ENCODE assay signal across 9 cellular contexts in genomic region chr11:898540-899190, GRCh38. TPM values are rescaled to one million over a fixed set of nuclear protein-coding genes. Genes with fewer than 3 reads are reported as not detected.
DNase-seq lines count a peak whose midpoint lies in the region; ATAC-seq, FAIRE-seq and TF ChIP-seq lines count a peak whose summit lies in the region.
"Had no signal": no experiment of that assay in that cellular context is flagged by ENCODE, and none has a peak within 500 bp of the region (broad histone marks: within the 10 kb centered on the region; RNA-seq: fewer than 3 reads in every experiment).

No MANE protein-coding gene starts in this region.

- TF ChIP-seq POLR2A in heart left ventricle (IDR thresholded peaks at IDR 0.05): no peak

- intact Hi-C loops in heart left ventricle (cut with DNase I): no loop called here
- intact Hi-C loops in cardiac septum (cut with DNase I): no loop called here
- intact Hi-C loops in aorta (cut with DNase I): no loop called here

- no peaks in the 10 kb centered on the region for H3K4me1 ChIP-seq in heart left ventricle
- no peaks in the 10 kb centered on the region for H3K4me1 ChIP-seq in aorta (ENCODE audit: control insufficient read depth in 1 of 2, insufficient read depth in 2 of 2, low read length in 2 of 2)
- H3K4me1 ChIP-seq: BLaER1 had no signal

- no peak overlapping the region for H3K27ac ChIP-seq in heart left ventricle
- H3K27ac ChIP-seq in aorta (ENCODE audit: low read depth in 1 of 2, low read length in 2 of 2): no peak overlapping the region
- H3K27ac ChIP-seq: BLaER1 had no signal

- no peak for FAIRE-seq in GM19239 (lab: Jason Lieb, UNC)
- FAIRE-seq: GM18507 had no signal

- TF ChIP-seq CTCF in heart left ventricle (IDR thresholded peaks at IDR 0.05): peak in 1 of 12 donors; percentile 12

- H3K27me3 ChIP-seq in heart left ventricle: no peaks in the 10 kb centered on the region
- no peaks in the 10 kb centered on the region for H3K27me3 ChIP-seq in aorta (ENCODE audit: control insufficient read depth in 1 of 2, insufficient read depth in 2 of 2, low read length in 1 of 2)
- H3K27me3 ChIP-seq: BLaER1, MG63 had no signal

- WGBS in heart left ventricle, 4 donors: 81 to 87% (median 86%) methylated on average over 20 to 22 of the region's 22 CpGs
- WGBS in aorta, 2 donors: 79 to 82% methylated on average over 16 to 22 of the region's 22 CpGs

- DNase-seq in heart left ventricle: no peak
- DNase-seq in cardiac septum (ENCODE audit: low spot score): no peak
- DNase-seq in glomerular visceral epithelial cell (ENCODE audit: extremely low spot score): peak; percentile 13
- no peak for DNase-seq in aorta
- no peak for DNase-seq in GM19239 (ENCODE audit: insufficient read length, low spot score)
- no peak for DNase-seq in SKM-1 treated with dmso at 0.1 percent for 144 hours (lab: John Stamatoyannopoulos, UW; ENCODE audit: unreplicated experiment)
- DNase-seq: MG63 had no signal

- ATAC-seq in heart left ventricle (peak in 3 of 4 donors; percentile 10 to 48 (median 46)), aorta (ENCODE audit: low FRiP score) (peak; percentile 16)

- H3K4me3 ChIP-seq in heart left ventricle (no peak overlapping the region), aorta (ENCODE audit: low read length in 2 of 2) (no peak overlapping the region)
- H3K4me3 ChIP-seq: BLaER1, MG63 had no signal

- H3K36me3 ChIP-seq in heart left ventricle (peaks cover 0 to 57% (median 52%) of the 10 kb centered on the region in 9 donors), aorta (ENCODE audit: control insufficient read depth in 1 of 2, insufficient read depth in 2 of 2, low read length in 1 of 2) (peaks cover 0 to 5% of the 10 kb centered on the region in 2 donors)

- H3K9me3 ChIP-seq in heart left ventricle (no peaks in the 10 kb centered on the region), aorta (ENCODE audit: control insufficient read depth, low read length) (no peaks in the 10 kb centered on the region)
- H3K9me3 ChIP-seq: BLaER1, MG63 had no signal

RNA-seq across cellular contexts. Expression of gene CHID1, which starts 11.9 kb away (rescaled TPM):
- total RNA-seq in heart left ventricle: 10 to 100 TPM; 42.0 to 87.7 (median 58.9) TPM
- 10 to 100 TPM; 30.8 to 55.3 TPM for polyA plus RNA-seq in heart left ventricle
- 63.7 TPM for total RNA-seq in cardiac septum
- total RNA-seq in aorta: 10 to 100 TPM; 55.4 to 77.4 TPM
- polyA plus RNA-seq in aorta: 10 to 100 TPM; 29.6 to 60.3 TPM

RNA-seq across cellular contexts. Expression of gene AP2A2, which starts 27.0 kb away (rescaled TPM):
- total RNA-seq in heart left ventricle (10 to 100 TPM; 30.2 to 71.4 (median 40.0) TPM), cardiac septum (40.3 TPM), aorta (100 to 1,000 TPM in 1 of 2 donors, 10 to 100 TPM in 1; 93.3 to 147 TPM)
- polyA plus RNA-seq in heart left ventricle (10 to 100 TPM; 20.4 to 28.7 TPM), aorta (10 to 100 TPM; 14.0 to 47.3 TPM)

RNA-seq across cellular contexts. Expression of gene TSPAN4, which starts 56.0 kb away (rescaled TPM):
- total RNA-seq in heart left ventricle: 10 to 100 TPM; 22.7 to 93.0 (median 31.3) TPM
- 10 to 100 TPM; 31.2 to 52.5 TPM for polyA plus RNA-seq in heart left ventricle
- total RNA-seq in cardiac septum: 27.9 TPM
- total RNA-seq in aorta: 10 to 100 TPM; 42.9 to 95.1 TPM
- 10 to 100 TPM; 28.4 to 79.1 TPM for polyA plus RNA-seq in aorta

RNA-seq across cellular contexts. Expression of gene POLR2L, which starts 56.3 kb away (rescaled TPM):
- total RNA-seq in heart left ventricle (100 to 1,000 TPM in 8 of 9 donors, 10 to 100 TPM in 1; 74.4 to 267 (median 207) TPM), cardiac septum (202 TPM), aorta (10 to 100 TPM; 57.5 to 69.2 TPM)
- polyA plus RNA-seq in heart left ventricle (100 to 1,000 TPM; 217 to 227 TPM), aorta (100 to 1,000 TPM; 140 to 152 TPM)
